In genomic region chr5:36685631-36686147, GRCh38 we compare ENCODE assay signal across 12 cellular contexts.
DNase-seq lines count a peak whose midpoint lies in the region; ATAC-seq and TF ChIP-seq lines count a peak whose summit lies in the region.
"Had no signal": no experiment of that assay in that cellular context is flagged by ENCODE, and none has a peak within 500 bp of the region (broad histone marks: within the 10 kb centered on the region; RNA-seq: fewer than 3 reads in every experiment).

No MANE protein-coding gene starts in this region.

- DNase-seq in GM13977 (ENCODE audit: low spot score) (peak; percentile 52), NOMO-1 (lab: John Stamatoyannopoulos, UW; ENCODE audit: unreplicated experiment in 2 of 2) (peak; percentile 85 to 99), iris pigment epithelial cell (ENCODE audit: low read depth) (peak; percentile 46), superior temporal gyrus (ENCODE audit: extremely low spot score) (no peak), epidermal melanocyte (ENCODE audit: insufficient read length, low spot score) (no peak), HCEC 1CT (no peak)
- DNase-seq in stimulated activated CD4-positive, alpha-beta T cell treated with anti-CD3 and anti-CD28 coated beads, Interleukin-2, amount 100 ng/mL, for 24 hours: no peak
- DNase-seq: activated naive CD4-positive, alpha-beta T cell treated with anti-CD3 and anti-CD28 coated beads for 36 hours; C1 segment of cervical spinal cord; NCI-H510A treated with DMSO at 0.1 percent for 48 hours; T-helper 9 cell had no signal

- ATAC-seq in HG02938 (IDR thresholded peaks at IDR 0.05; ENCODE audit: unreplicated experiment): peak; percentile 60

- no peak for TF ChIP-seq CTCF in GM13977 (IDR thresholded peaks at IDR 0.05; ENCODE audit: extremely low read depth, insufficient read depth, missing control alignments)

- in situ Hi-C loops in GM13977 (cut with MboI; ENCODE audit: low pct_unique_long_range_greater_than_20kb, low sequenced_read_pairs, unreplicated experiment): loop anchor here (25.0 kb wide), 2 partner anchors 273 to 423 kb away; no protein-coding TSS in a partner anchor

Comparison
In these comparisons a context has a peak if more than half of its experiments do, and no peak if none do; other contexts are left out.
1. DNase-seq: peak in GM13977 (single experiment), NOMO-1 (2 of 2) and iris pigment epithelial cell (single experiment); none in superior temporal gyrus (single experiment), epidermal melanocyte (single experiment), stimulated activated CD4-positive, alpha-beta T cell treated with anti-CD3 and anti-CD28 coated beads, Interleukin-2, amount 100 ng/mL, for 24 hours (0 of 2) and HCEC 1CT (single experiment).